9 cellular contexts compared by ENCODE assay signal in the genomic region with DNA sequence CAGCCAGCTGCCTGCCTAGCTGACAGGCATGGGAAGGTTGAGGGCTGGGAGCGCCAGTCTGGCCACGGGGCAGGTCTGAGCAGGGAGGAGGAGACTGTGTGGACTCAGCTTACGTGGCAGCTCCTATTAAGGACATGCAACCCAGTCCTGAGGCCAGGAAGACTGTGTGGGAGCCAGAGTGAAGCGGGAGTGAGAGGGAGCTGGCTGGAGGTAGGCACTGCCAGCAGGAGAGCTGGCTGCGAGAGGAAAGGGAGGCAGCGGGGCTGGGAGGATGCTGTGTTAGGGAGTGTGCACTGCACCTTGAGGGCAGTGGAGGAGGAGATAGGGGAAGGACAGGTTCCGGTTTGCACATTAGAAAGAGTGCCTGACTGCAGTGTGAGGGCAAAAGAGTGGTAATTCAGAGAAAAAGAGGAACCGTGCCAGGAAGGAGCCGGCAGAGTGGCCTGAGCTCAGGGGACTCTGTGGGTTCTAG.
A peak's percentile ranks its signal among the peaks of the same experiment; 100 is the strongest.
DNase-seq lines count a peak whose midpoint lies in the region; ATAC-seq and TF ChIP-seq lines count a peak whose summit lies in the region.
"Had no signal": no experiment of that assay in that cellular context is flagged by ENCODE, and none has a peak within 500 bp of the region (broad histone marks: within the 10 kb centered on the region; RNA-seq: fewer than 3 reads in every experiment).

No MANE protein-coding gene starts in this region.

- TF ChIP-seq POLR2A in NB4 (IDR thresholded peaks at IDR 0.05; ENCODE audit: extremely low read depth, insufficient read length), result no peak
- TF ChIP-seq POLR2A in uterus (IDR thresholded peaks at IDR 0.05), result no peak

- H3K4me3 ChIP-seq in NB4 (ENCODE audit: low read depth, low read length) (no peak overlapping the region), uterus (no peak overlapping the region)
- H3K4me3 ChIP-seq: SK-N-MC had no signal

- ATAC-seq in activated naive CD4-positive, alpha-beta T cell treated with anti-CD3 and anti-CD28 coated beads, Interleukin-2, amount 50 U/mL, for 72 hours, result peak; percentile 11 to 24
- peak; percentile 76 for ATAC-seq in Right ventricle myocardium superior (ENCODE audit: poor library complexity)

- H3K4me1 ChIP-seq in uterus, result peaks cover 0 to 6% of the 10 kb centered on the region in 2 donors

- H3K27me3 ChIP-seq in uterus, result no peaks in the 10 kb centered on the region

- H3K36me3 ChIP-seq in uterus, result no peaks in the 10 kb centered on the region

- no peaks in the 10 kb centered on the region for H3K36me3 Mint-ChIP-seq in activated naive CD4-positive, alpha-beta T cell treated with anti-CD3 and anti-CD28 coated beads, Interleukin-2, amount 50 U/mL, for 72 hours
- no peaks in the 10 kb centered on the region for H3K36me3 Mint-ChIP-seq in activated naive CD4-positive, alpha-beta T cell treated with anti-CD3 and anti-CD28 coated beads, Interleukin-2, amount 10 ng/mL, durations not matched to agents 7 days and 5 days

- H3K27me3 Mint-ChIP-seq in activated naive CD4-positive, alpha-beta T cell treated with anti-CD3 and anti-CD28 coated beads, Interleukin-2, amount 10 ng/mL, durations not matched to agents 7 days and 5 days, result peaks cover 32% of the 10 kb centered on the region

- CTCF ChIA-PET in activated naive CD4-positive, alpha-beta T cell treated with anti-CD3 and anti-CD28 coated beads, Interleukin-2, amount 10 ng/mL, durations not matched to agents 7 days and 5 days (lab: Charles Lee), result interaction anchor here (1.0 kb wide), 1 partner anchor 212 kb away, joined by 5 read pairs; no protein-coding TSS in a partner anchor

- intact Hi-C loops in Right ventricle myocardium superior (cut with DNase I), result no loop called here
- intact Hi-C loops in uterus (cut with DNase I; ENCODE audit: low total_unique reads), result no loop called here

- no peaks in the 10 kb centered on the region for H3K9me3 Mint-ChIP-seq in activated naive CD4-positive, alpha-beta T cell treated with anti-CD3 and anti-CD28 coated beads, Interleukin-2, amount 50 U/mL, for 72 hours
- no peaks in the 10 kb centered on the region for H3K9me3 Mint-ChIP-seq in activated naive CD4-positive, alpha-beta T cell treated with anti-CD3 and anti-CD28 coated beads, Interleukin-2, amount 10 ng/mL, durations not matched to agents 7 days and 5 days

- no peak overlapping the region for H3K4me3 Mint-ChIP-seq in activated naive CD4-positive, alpha-beta T cell treated with anti-CD3 and anti-CD28 coated beads, Interleukin-2, amount 10 ng/mL, durations not matched to agents 7 days and 5 days

- no peaks in the 10 kb centered on the region for H3K9me3 ChIP-seq in uterus

- DNase-seq in activated naive CD4-positive, alpha-beta T cell treated with anti-CD3 and anti-CD28 coated beads, Interleukin-2, amount 50 U/mL, for 72 hours (ENCODE audit: low spot score in 2 of 2), result no peak
- DNase-seq in activated naive CD4-positive, alpha-beta T cell treated with anti-CD3 and anti-CD28 coated beads, Interleukin-2, amount 10 ng/mL, durations not matched to agents 7 days and 5 days, result no peak
- peak; percentile 96 for DNase-seq in NB4 (ENCODE audit: low read depth)
- DNase-seq in Right ventricle myocardium superior, result peak; percentile 74
- peak; percentile 48 to 52 for DNase-seq in uterus
- DNase-seq in NCI-H1092 treated with DMSO at 0.1 percent for 48 hours (lab: John Stamatoyannopoulos, UW), result no peak
- DNase-seq in NCI-H2227 (lab: John Stamatoyannopoulos, UW; ENCODE audit: unreplicated experiment), result no peak
- DNase-seq in superior temporal gyrus (ENCODE audit: extremely low spot score), result no peak

- peak overlapping the region in 1 of 2 donors; percentile 67 for H3K27ac ChIP-seq in uterus
- H3K27ac ChIP-seq: SK-N-MC had no signal

- TF ChIP-seq CTCF in NB4 (IDR thresholded peaks at IDR 0.05; ENCODE audit: low read depth, low read length) (no peak), uterus (IDR thresholded peaks at IDR 0.05) (no peak)

- H3K27ac Mint-ChIP-seq in activated naive CD4-positive, alpha-beta T cell treated with anti-CD3 and anti-CD28 coated beads, Interleukin-2, amount 50 U/mL, for 72 hours, result no peak overlapping the region
- H3K27ac Mint-ChIP-seq in activated naive CD4-positive, alpha-beta T cell treated with anti-CD3 and anti-CD28 coated beads, Interleukin-2, amount 10 ng/mL, durations not matched to agents 7 days and 5 days, result no peak overlapping the region

- peaks cover 7% of the 10 kb centered on the region for H3K4me1 Mint-ChIP-seq in activated naive CD4-positive, alpha-beta T cell treated with anti-CD3 and anti-CD28 coated beads, Interleukin-2, amount 10 ng/mL, durations not matched to agents 7 days and 5 days

Comparison
In these comparisons a context has a peak if more than half of its experiments do, and no peak if none do; other contexts are left out.
1. DNase-seq: peak in NB4 (single experiment), Right ventricle myocardium superior (single experiment) and uterus (2 of 2); none in activated naive CD4-positive, alpha-beta T cell treated with anti-CD3 and anti-CD28 coated beads, Interleukin-2, amount 50 U/mL, for 72 hours (0 of 2), activated naive CD4-positive, alpha-beta T cell treated with anti-CD3 and anti-CD28 coated beads, Interleukin-2, amount 10 ng/mL, durations not matched to agents 7 days and 5 days (single experiment), NCI-H1092 treated with DMSO at 0.1 percent for 48 hours (single experiment), NCI-H2227 (single experiment) and superior temporal gyrus (single experiment).